ENCODE assay signal across 6 cellular contexts in the genomic region with DNA sequence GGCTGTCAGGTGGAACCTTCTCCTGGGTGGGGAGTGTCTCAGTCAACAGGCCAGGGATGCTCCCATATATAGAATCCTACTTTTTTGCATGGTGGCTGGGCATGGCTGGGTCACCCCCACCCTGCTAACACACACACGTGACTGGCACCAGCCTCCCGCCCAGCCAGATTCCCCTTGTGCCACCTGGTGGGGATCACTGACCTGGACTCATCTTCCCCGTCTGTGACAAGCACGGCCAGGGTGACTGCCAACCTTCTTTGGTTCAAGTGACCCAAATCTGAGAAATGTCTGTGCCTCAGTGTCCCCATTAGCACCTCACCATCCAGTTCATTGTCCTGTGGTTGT. TPM values are rescaled to one million over a fixed set of nuclear protein-coding genes. Genes with fewer than 3 reads are reported as not detected.
DNase-seq lines count a peak whose midpoint lies in the region; ATAC-seq and TF ChIP-seq lines count a peak whose summit lies in the region.

No MANE protein-coding gene starts in this region.

- 26% methylated on average over 3 of the region's 4 CpGs for WGBS in esophagus muscularis mucosa

- POLR2A ChIA-PET in AG04450 (lab: Yijun Ruan, JAX): no interaction called here

- H3K27ac ChIP-seq in AG04450 (ENCODE audit: low read depth, low read length) (peak overlapping the region; percentile 11), esophagus muscularis mucosa (replicated peaks in 1 of 4) (peak overlapping the region; percentile 87 to 94 (median 90))

- H3K9me3 ChIP-seq in AG04450 (ENCODE audit: control insufficient read depth, insufficient read depth, low read length) (no peaks in the 10 kb centered on the region; the same call in 1 of the 2 replicates), MG63 (no peaks in the 10 kb centered on the region), esophagus muscularis mucosa (no peaks in the 10 kb centered on the region)

- H3K27me3 ChIP-seq in AG04450 (ENCODE audit: control insufficient read depth, insufficient read depth, low read length) (no peaks in the 10 kb centered on the region), MG63 (no peaks in the 10 kb centered on the region), esophagus muscularis mucosa (no peaks in the 10 kb centered on the region)

- H3K4me3 Mint-ChIP-seq in stimulated activated memory B cell treated with anti-CD40 and anti-IgM and Interleukin-4, amounts not matched to agents 10 μg/mL and 1 μg/mL and 100 μg/mL, for 72 hours: peak overlapping the region; percentile 82

- no peaks in the 10 kb centered on the region for H3K36me3 Mint-ChIP-seq in stimulated activated memory B cell treated with anti-CD40 and anti-IgM and Interleukin-4, amounts not matched to agents 10 μg/mL and 1 μg/mL and 100 μg/mL, for 72 hours

- H3K27me3 Mint-ChIP-seq in stimulated activated memory B cell treated with anti-CD40 and anti-IgM and Interleukin-4, amounts not matched to agents 10 μg/mL and 1 μg/mL and 100 μg/mL, for 72 hours: no peaks in the 10 kb centered on the region

- H3K9me3 Mint-ChIP-seq in stimulated activated memory B cell treated with anti-CD40 and anti-IgM and Interleukin-4, amounts not matched to agents 10 μg/mL and 1 μg/mL and 100 μg/mL, for 72 hours: no peaks in the 10 kb centered on the region

- intact Hi-C loops in esophagus muscularis mucosa (cut with DNase I): loop anchor here (5.0 kb wide), 1 partner anchor 38 kb away; no protein-coding TSS in a partner anchor

- TF ChIP-seq CTCF in AG04450 (IDR thresholded peaks at IDR 0.05; ENCODE audit: low read depth, low read length) (no peak), esophagus muscularis mucosa (IDR thresholded peaks at IDR 0.05) (no peak)

- DNase-seq in AG04450 (ENCODE audit: low read depth, low spot score) (no peak), MG63 (no peak), esophagus muscularis mucosa (ENCODE audit: extremely low spot score) (no peak), AG20443 (ENCODE audit: low spot score) (no peak)
- no peak for DNase-seq in stimulated activated CD4-positive, alpha-beta T cell treated with anti-CD3 and anti-CD28 coated beads, Interleukin-2, amount 100 ng/mL, for 48 hours

- H3K36me3 ChIP-seq in MG63: peaks cover 27% of the 10 kb centered on the region
- peaks cover 0 to 15% (median 6%) of the 10 kb centered on the region in 4 donors for H3K36me3 ChIP-seq in esophagus muscularis mucosa

- H3K4me3 ChIP-seq in AG04450 (ENCODE audit: low read depth, low read length) (peak overlapping the region; percentile 74), MG63 (peak overlapping the region; percentile 60), esophagus muscularis mucosa (peak overlapping the region; percentile 78 to 97 (median 92))

- H3K4me1 Mint-ChIP-seq in stimulated activated memory B cell treated with anti-CD40 and anti-IgM and Interleukin-4, amounts not matched to agents 10 μg/mL and 1 μg/mL and 100 μg/mL, for 72 hours: peaks cover 46% of the 10 kb centered on the region

- H3K4me1 ChIP-seq in esophagus muscularis mucosa: peaks cover 49 to 68% (median 65%) of the 10 kb centered on the region in 4 donors

- CTCF ChIA-PET in AG04450 (lab: Charles Lee): interaction anchor here (1.0 kb wide), 1 partner anchor 297 kb away, joined by 7 read pairs; a partner anchor contains a TSS

- peak overlapping the region; percentile 65 for H3K27ac Mint-ChIP-seq in stimulated activated memory B cell treated with anti-CD40 and anti-IgM and Interleukin-4, amounts not matched to agents 10 μg/mL and 1 μg/mL and 100 μg/mL, for 72 hours

- TF ChIP-seq EP300 in esophagus muscularis mucosa (IDR thresholded peaks at IDR 0.05): no peak

- TF ChIP-seq POLR2A in esophagus muscularis mucosa (IDR thresholded peaks at IDR 0.05; ENCODE audit: low read depth): no peak

- peak; percentile 14 for ATAC-seq in stimulated activated memory B cell treated with anti-CD40 and anti-IgM and Interleukin-4, amounts not matched to agents 10 μg/mL and 1 μg/mL and 100 μg/mL, for 72 hours

RNA-seq across cellular contexts. Expression of a gene that starts 1.0 kb away (rescaled TPM):
- 37.5 and 43.4 TPM in 2 replicates for polyA plus RNA-seq in AG04450 (2011; rRNA removed)
- 78.2 and 99.3 TPM in 2 replicates for polyA minus RNA-seq in AG04450 (2011; rRNA and poly(A)+ RNA removed)
- 105 and 128 TPM in 2 replicates for total RNA-seq in MG63 (2014; rRNA removed; shearing (Covaris generic); ENCODE audit: low replicate concordance)
- 100 to 1,000 TPM; 120 to 233 (median 167) TPM for total RNA-seq in esophagus muscularis mucosa

RNA-seq across cellular contexts. Expression of a gene that starts 15.0 kb away (rescaled TPM):
- polyA plus RNA-seq in AG04450 (2011; rRNA removed): 25.7 and 33.7 TPM in 2 replicates
- 28.9 and 33.8 TPM in 2 replicates for polyA minus RNA-seq in AG04450 (2011; rRNA and poly(A)+ RNA removed)
- total RNA-seq in MG63 (2014; rRNA removed; shearing (Covaris generic); ENCODE audit: low replicate concordance): 227 and 342 TPM in 2 replicates
- 10 to 100 TPM; 39.3 to 56.3 (median 42.1) TPM for total RNA-seq in esophagus muscularis mucosa

RNA-seq across cellular contexts. Expression of a gene that starts 41.0 kb away (rescaled TPM):
- 0.72 and 1.0 TPM in 2 replicates for polyA plus RNA-seq in AG04450 (2011; rRNA removed)
- 0.52 and 0.69 TPM in 2 replicates for polyA minus RNA-seq in AG04450 (2011; rRNA and poly(A)+ RNA removed)
- total RNA-seq in MG63 (2014; rRNA removed; shearing (Covaris generic); ENCODE audit: low replicate concordance): not detected in 2 replicates
- total RNA-seq in esophagus muscularis mucosa: 1 to 10 TPM in 2 of 4 donors, under 1 TPM in 1, not detected in 1; 0.80 to 1.8 (median 1.3) TPM

RNA-seq across cellular contexts. Expression of a gene that starts 52.9 kb away (rescaled TPM):
- 19.5 and 21.9 TPM in 2 replicates for polyA plus RNA-seq in AG04450 (2011; rRNA removed)
- 20.8 and 25.7 TPM in 2 replicates for polyA minus RNA-seq in AG04450 (2011; rRNA and poly(A)+ RNA removed)
- total RNA-seq in MG63 (2014; rRNA removed; shearing (Covaris generic); ENCODE audit: low replicate concordance): 37.5 and 56.7 TPM in 2 replicates
- total RNA-seq in esophagus muscularis mucosa: 100 to 1,000 TPM in 1 of 4 donors, 10 to 100 TPM in 3; 37.3 to 101 (median 50.4) TPM
